ENCODE assay signal across 8 cellular contexts in the genomic region with DNA sequence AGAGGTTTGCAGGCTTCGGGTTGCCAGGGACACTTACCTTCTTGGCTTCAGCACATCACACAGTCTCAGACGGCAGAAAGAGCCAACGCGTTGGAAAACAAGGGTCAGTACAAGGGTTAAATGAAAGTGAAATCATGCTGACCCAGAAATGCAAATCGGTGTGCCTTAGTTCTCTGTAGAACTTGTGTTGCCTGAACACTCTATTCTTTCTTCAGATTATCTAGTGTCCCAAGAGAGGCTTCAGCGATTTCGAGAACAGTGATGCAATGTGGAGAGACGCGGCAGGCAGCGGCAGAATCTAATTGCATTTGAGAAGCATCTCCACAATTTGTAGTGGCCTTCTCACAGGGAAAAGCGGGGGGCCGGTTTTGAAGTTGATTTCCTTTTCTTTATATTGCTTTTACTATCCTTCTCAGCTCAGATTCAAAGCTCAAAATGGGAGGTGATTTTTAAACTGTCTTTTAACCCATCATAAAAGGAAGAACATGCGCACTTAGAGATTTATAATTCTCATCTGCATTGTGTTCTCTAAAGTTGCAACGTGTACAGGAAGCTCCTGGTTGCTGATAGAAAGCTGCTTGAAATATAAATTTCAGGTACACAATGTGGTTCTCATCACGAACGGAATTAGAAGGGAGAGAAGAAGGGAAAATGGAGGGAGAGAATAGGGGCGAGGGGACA.
A peak's percentile ranks its signal among the peaks of the same experiment; 100 is the strongest.
DNase-seq lines count a peak whose midpoint lies in the region; ATAC-seq and TF ChIP-seq lines count a peak whose summit lies in the region.

No MANE protein-coding gene starts in this region.

- H3K4me1 ChIP-seq in mesenchymal stem cell (ENCODE audit: control insufficient read depth, insufficient read depth, low read depth, low read length) (no peaks in the 10 kb centered on the region), adrenal gland (replicated peaks in 1 of 2) (no peaks in the 10 kb centered on the region)

- H3K36me3 Mint-ChIP-seq in activated CD8-positive, alpha-beta T cell treated with anti-CD3 and anti-CD28 coated beads for 36 hours (ENCODE audit: low read depth) = peaks cover 2% of the 10 kb centered on the region

- no peaks in the 10 kb centered on the region for H3K79me1 ChIP-seq in mesenchymal stem cell (replicated peaks; ENCODE audit: low read length, poor library complexity, severe bottlenecking)

- no peak for TF ChIP-seq CTCF in activated CD8-positive, alpha-beta T cell treated with anti-CD3 and anti-CD28 coated beads for 36 hours (IDR thresholded peaks at IDR 0.05)
- no peak for TF ChIP-seq CTCF in adrenal gland (IDR thresholded peaks at IDR 0.05)

- H3K9me3 ChIP-seq in mesenchymal stem cell (ENCODE audit: control insufficient read depth, low read length) (no peaks in the 10 kb centered on the region), adrenal gland (replicated peaks in 1 of 3) (no peaks in the 10 kb centered on the region)

- H3K4me3 ChIP-seq in mesenchymal stem cell (ENCODE audit: insufficient read depth in 1 of 2, low read depth in 1 of 2, low read length in 2 of 2) = peak overlapping the region in 1 of 2 experiments; percentile 73
- H3K4me3 ChIP-seq in adrenal gland = no peak overlapping the region

- H2BK15ac ChIP-seq in mesenchymal stem cell (ENCODE audit: low read depth, poor library complexity, severe bottlenecking) = no peak overlapping the region

- CTCF ChIA-PET in activated CD8-positive, alpha-beta T cell treated with anti-CD3 and anti-CD28 coated beads for 36 hours (lab: Charles Lee) = interaction anchor here (0.8 to 1.8 kb wide), 2 partner anchors 36 to 80 kb away, joined by 3 to 6 read pairs; no protein-coding TSS in a partner anchor

- no peak overlapping the region for H2BK12ac ChIP-seq in mesenchymal stem cell (ENCODE audit: low read length in 2 of 2)

- H3K14ac ChIP-seq in mesenchymal stem cell (ENCODE audit: low read length in 2 of 2) = no peak overlapping the region

- H3K4me1 Mint-ChIP-seq in activated CD8-positive, alpha-beta T cell treated with anti-CD3 and anti-CD28 coated beads for 36 hours (ENCODE audit: low read depth) = peaks cover 13% of the 10 kb centered on the region

- no peak overlapping the region for H2BK5ac ChIP-seq in mesenchymal stem cell (ENCODE audit: low read depth, low read length, poor library complexity, severe bottlenecking)

- WGBS in mesenchymal stem cell = 87% methylated on average over 17 of the region's 17 CpGs
- WGBS in adrenal gland, 4 donors = 48 to 62% (median 51%) methylated on average over 17 of the region's 17 CpGs

- no peak overlapping the region for H2BK120ac ChIP-seq in mesenchymal stem cell (ENCODE audit: low read depth, low read length)

- intact Hi-C loops in activated CD8-positive, alpha-beta T cell treated with anti-CD3 and anti-CD28 coated beads for 36 hours (cut with micrococcal nuclease) = no loop called here
- intact Hi-C loops in adrenal gland (cut with DNase I) = no loop called here

- H3K27me3 Mint-ChIP-seq in activated CD8-positive, alpha-beta T cell treated with anti-CD3 and anti-CD28 coated beads for 36 hours = no peaks in the 10 kb centered on the region

- no peaks in the 10 kb centered on the region for H3K36me3 ChIP-seq in mesenchymal stem cell (ENCODE audit: control insufficient read depth in 1 of 2, insufficient read depth in 2 of 2, low read depth in 1 of 2, low read length in 2 of 2)
- no peaks in the 10 kb centered on the region for H3K36me3 ChIP-seq in adrenal gland (replicated peaks in 1 of 2)

- H2AK5ac ChIP-seq in mesenchymal stem cell (ENCODE audit: low read length, severe bottlenecking) = no peak overlapping the region

- H4K91ac ChIP-seq in mesenchymal stem cell (ENCODE audit: low read length) = no peak overlapping the region

- H3K27ac Mint-ChIP-seq in activated CD8-positive, alpha-beta T cell treated with anti-CD3 and anti-CD28 coated beads for 36 hours = peak overlapping the region; percentile 84

- H3K23ac ChIP-seq in mesenchymal stem cell (ENCODE audit: low read length in 2 of 2) = no peak overlapping the region

- TF ChIP-seq POLR2A in adrenal gland (IDR thresholded peaks at IDR 0.05) = no peak

- DNase-seq in activated CD8-positive, alpha-beta T cell treated with anti-CD3 and anti-CD28 coated beads for 36 hours = peak; percentile 16
- DNase-seq in mesenchymal stem cell (no peak), DMS114 treated with DMSO at 0.1 percent for 48 hours (lab: John Stamatoyannopoulos, UW; ENCODE audit: unreplicated experiment) (no peak), LoVo (ENCODE audit: low spot score) (no peak), adrenal gland (no peak)
- no peak for DNase-seq in effector CD4-positive, alpha-beta T cell

- H3K4ac ChIP-seq in mesenchymal stem cell (ENCODE audit: low read depth in 1 of 2, low read length in 2 of 2) = no peak overlapping the region

- no peak overlapping the region for H3K27ac ChIP-seq in mesenchymal stem cell (ENCODE audit: low read length, poor library complexity, severe bottlenecking)
- no peak overlapping the region for H3K27ac ChIP-seq in adrenal gland

- ATAC-seq in GM18499 (IDR thresholded peaks at IDR 0.05; ENCODE audit: insufficient read depth, unreplicated experiment) (peak; percentile 82), HG02852 (IDR thresholded peaks at IDR 0.05; ENCODE audit: unreplicated experiment) (peak; percentile 54)
- peak; percentile 66 for ATAC-seq in activated CD8-positive, alpha-beta T cell treated with anti-CD3 and anti-CD28 coated beads for 36 hours

- no peak overlapping the region for H3K4me2 ChIP-seq in mesenchymal stem cell (ENCODE audit: low read length, poor library complexity, severe bottlenecking)

- H3K9me3 Mint-ChIP-seq in activated CD8-positive, alpha-beta T cell treated with anti-CD3 and anti-CD28 coated beads for 36 hours = no peaks in the 10 kb centered on the region

- POLR2A ChIA-PET in activated CD8-positive, alpha-beta T cell treated with anti-CD3 and anti-CD28 coated beads for 36 hours (lab: Charles Lee) = interaction anchor here (0.8 to 1.3 kb wide), 3 partner anchors 11 to 33 kb away, joined by 3 to 6 read pairs (median 3); no protein-coding TSS in a partner anchor

- peak overlapping the region; percentile 58 for H3K9ac ChIP-seq in mesenchymal stem cell (ENCODE audit: low read length)

- H2AFZ ChIP-seq in mesenchymal stem cell (ENCODE audit: low read depth, low read length) = no peak overlapping the region

- peak overlapping the region; percentile 68 for H3K4me3 Mint-ChIP-seq in activated CD8-positive, alpha-beta T cell treated with anti-CD3 and anti-CD28 coated beads for 36 hours

- H3K27me3 ChIP-seq in mesenchymal stem cell (ENCODE audit: control insufficient read depth in 1 of 2, insufficient read depth in 1 of 2, low read length in 2 of 2) (peaks cover 6 to 9% of the 10 kb centered on the region in 2 experiments), adrenal gland (no peaks in the 10 kb centered on the region)

- no peak overlapping the region for H4K8ac ChIP-seq in mesenchymal stem cell (ENCODE audit: low read length)

- no peak overlapping the region for H3K18ac ChIP-seq in mesenchymal stem cell (ENCODE audit: low read depth in 1 of 2, low read length in 2 of 2)
